ENCODE assay signal across 21 cellular contexts in the genomic region with DNA sequence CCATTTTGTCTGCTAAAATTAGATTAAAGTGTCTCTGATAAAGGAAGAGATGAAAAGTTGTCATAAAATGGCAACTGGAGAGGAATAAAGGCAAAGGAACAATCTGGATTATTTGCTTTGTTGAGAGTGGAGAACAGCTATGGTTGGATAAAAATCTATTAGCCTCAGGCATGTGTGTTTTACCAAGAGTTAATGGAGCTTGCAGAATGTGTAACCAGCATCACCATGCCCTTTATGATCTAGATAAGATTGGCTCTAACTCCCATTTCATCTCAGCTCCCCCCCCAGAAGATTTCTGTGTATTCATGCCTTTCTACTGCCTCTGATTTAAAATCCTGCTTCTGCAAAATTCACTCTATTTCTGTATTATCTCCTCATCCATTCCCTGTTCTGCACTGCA.
DNase-seq lines count a peak whose midpoint lies in the region; ATAC-seq and TF ChIP-seq lines count a peak whose summit lies in the region.
"Had no signal": no experiment of that assay in that cellular context is flagged by ENCODE, and none has a peak within 500 bp of the region (broad histone marks: within the 10 kb centered on the region; RNA-seq: fewer than 3 reads in every experiment).

No MANE protein-coding gene starts in this region.

- peak; percentile 98 for DNase-seq in DMS79 treated with DMSO at 0.1 percent for 48 hours (lab: John Stamatoyannopoulos, UW)
- DNase-seq in NCI-H526 (lab: John Stamatoyannopoulos, UW), result peak; percentile 27 to 34
- peak; percentile 14 for DNase-seq in kidney tubule cell (ENCODE audit: low spot score)
- DNase-seq in activated CD4-positive, alpha-beta T cell treated with anti-CD3 and anti-CD28 coated beads, Interleukin-2, amount 50 U/mL, for 4 hours, result no peak
- DNase-seq in GOT3 (lab: John Stamatoyannopoulos, UW), result no peak
- DNase-seq: CD4-positive, CD25-positive, alpha-beta regulatory T cell; COR-L47; DND-41; GM23248; IMR-90; NCI-H1105 treated with DMSO at 0.1 percent for 48 hours; NCI-H187 treated with DMSO at 0.1 percent for 48 hours; NCI-H2171 treated with DMSO at 0.1 percent for 48 hours; NCI-H446 treated with DMSO at 0.1 percent for 48 hours; NCI-H774; OCI-M1; T1000 had no signal

- no peak for ATAC-seq in HG03159 (IDR thresholded peaks at IDR 0.05; ENCODE audit: unreplicated experiment)

- 0 out of 2 replicates have a peak overlapping the region, but pooled peaks have one; percentile 20 for H3K27ac ChIP-seq in 22Rv1
- H3K27ac ChIP-seq: GM23248, KMS-11, SJSA1 had no signal

- TF ChIP-seq CTCF in 22Rv1 (IDR thresholded peaks at IDR 0.05), result no peak

Comparison
In these comparisons a context has a peak if more than half of its experiments do, and no peak if none do; other contexts are left out.
1. DNase-seq: peak in DMS79 treated with DMSO at 0.1 percent for 48 hours (single experiment), NCI-H526 (2 of 2) and kidney tubule cell (single experiment); none in activated CD4-positive, alpha-beta T cell treated with anti-CD3 and anti-CD28 coated beads, Interleukin-2, amount 50 U/mL, for 4 hours (0 of 2) and GOT3 (single experiment).